32 cellular contexts compared by ENCODE assay signal in the genomic region with DNA sequence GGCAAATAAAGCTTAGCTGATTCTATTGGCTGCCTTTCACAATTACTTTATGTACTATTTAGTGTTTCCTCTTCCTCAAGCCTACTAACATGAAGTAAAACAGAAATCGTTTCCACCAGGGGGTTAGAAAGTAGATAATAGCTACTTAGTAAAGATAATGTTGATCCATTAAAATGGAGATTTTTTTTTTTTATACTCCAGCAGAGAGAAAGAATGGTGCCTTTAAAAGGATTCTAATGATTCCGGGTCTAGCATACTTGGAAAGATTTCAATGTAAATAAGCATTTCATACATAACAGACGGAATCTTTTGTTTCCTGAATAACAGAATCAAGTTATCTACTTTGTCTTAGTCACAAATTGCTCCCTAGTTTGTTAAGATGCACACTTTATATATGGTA. TPM values are rescaled to one million over a fixed set of nuclear protein-coding genes. Genes with fewer than 3 reads are reported as not detected.
DNase-seq lines count a peak whose midpoint lies in the region; ATAC-seq, FAIRE-seq and TF ChIP-seq lines count a peak whose summit lies in the region.
"Had no signal": no experiment of that assay in that cellular context is flagged by ENCODE, and none has a peak within 500 bp of the region (broad histone marks: within the 10 kb centered on the region; RNA-seq: fewer than 3 reads in every experiment).

No MANE protein-coding gene starts in this region.

- dilution Hi-C loops in endothelial cell of umbilical vein (cut with MboI; ENCODE audit: extremely low pct_ligation_motif_present, low sequenced_read_pairs) = no loop called here

- no peak overlapping the region for H3K9ac ChIP-seq in endothelial cell of umbilical vein (replicated peaks; ENCODE audit: extremely low read depth, insufficient read depth, low read length)

- H3K79me2 ChIP-seq in GM23338 (replicated peaks; ENCODE audit: insufficient read depth) (no peaks in the 10 kb centered on the region), endothelial cell of umbilical vein (ENCODE audit: control insufficient read depth, insufficient read depth, low read length) (no peaks in the 10 kb centered on the region)
- H3K79me2 ChIP-seq: hepatocyte had no signal

- no peaks in the 10 kb centered on the region for H3K9me3 Mint-ChIP-seq in GM23338
- no peaks in the 10 kb centered on the region for H3K9me3 Mint-ChIP-seq in memory B cell
- no peaks in the 10 kb centered on the region for H3K9me3 Mint-ChIP-seq in activated naive CD4-positive, alpha-beta T cell treated with anti-CD3 and anti-CD28 coated beads, Interleukin-2, amount 50 U/mL, for 72 hours
- H3K9me3 Mint-ChIP-seq: activated T-cell treated with anti-CD3 and anti-CD28 coated beads, Interleukin-2, amount 50 U/mL, for 4 hours; CD8-positive, alpha-beta T cell; immature natural killer cell; mesothelial cell of epicardium; naive B cell; stimulated activated effector memory CD8-positive, alpha-beta T cell treated with anti-CD3 and anti-CD28 coated beads, Interleukin-12 subunit alpha, Interleukin-12 subunit beta, amount 100 ng/mL, for 72 hours had no signal

- H3K36me3 Mint-ChIP-seq in GM23338 (ENCODE audit: low read depth) (peaks cover 5% of the 10 kb centered on the region; the same call in 1 of the 3 replicates), memory B cell (peaks cover 7% of the 10 kb centered on the region)
- H3K36me3 Mint-ChIP-seq in activated naive CD4-positive, alpha-beta T cell treated with anti-CD3 and anti-CD28 coated beads, Interleukin-2, amount 50 U/mL, for 72 hours = peaks cover 13 to 27% of the 10 kb centered on the region in 2 donors

- H3K4me2 ChIP-seq in GM23338 (no peak overlapping the region), endothelial cell of umbilical vein (ENCODE audit: insufficient read depth, low read length) (peak overlapping the region; percentile 36)
- H3K4me2 ChIP-seq: hepatocyte, PC-9 had no signal

- BruUV-seq in endothelial cell of umbilical vein (replicated peaks; lab: Mats Ljungman, UMichigan) = no TSS peak

- no peaks in the 10 kb centered on the region for H3K9me1 ChIP-seq in endothelial cell of umbilical vein (replicated peaks; ENCODE audit: control insufficient read depth, extremely low read depth, insufficient read depth, low read length)

- TF ChIP-seq POLR2A in endothelial cell of umbilical vein (IDR thresholded peaks at IDR 0.05; ENCODE audit: low read depth, low read length) = no peak

- H3K4me1 Mint-ChIP-seq in GM23338 (peaks cover 37% of the 10 kb centered on the region), memory B cell (no peaks in the 10 kb centered on the region)
- H3K4me1 Mint-ChIP-seq: immature natural killer cell; stimulated activated effector memory CD8-positive, alpha-beta T cell treated with anti-CD3 and anti-CD28 coated beads, Interleukin-12 subunit alpha, Interleukin-12 subunit beta, amount 100 ng/mL, for 72 hours had no signal

- no peaks in the 10 kb centered on the region for H3K9me2 ChIP-seq in GM23338 (ENCODE audit: insufficient read depth)

- H3K27ac Mint-ChIP-seq in GM23338 (peak overlapping the region; percentile 87), memory B cell (peak overlapping the region; percentile 47)
- no peak overlapping the region for H3K27ac Mint-ChIP-seq in activated naive CD4-positive, alpha-beta T cell treated with anti-CD3 and anti-CD28 coated beads, Interleukin-2, amount 50 U/mL, for 72 hours
- H3K27ac Mint-ChIP-seq: CD8-positive, alpha-beta T cell; immature natural killer cell; mesothelial cell of epicardium; naive B cell; stimulated activated effector memory CD8-positive, alpha-beta T cell treated with anti-CD3 and anti-CD28 coated beads, Interleukin-12 subunit alpha, Interleukin-12 subunit beta, amount 100 ng/mL, for 72 hours had no signal

- H2AFZ ChIP-seq in GM23338 = no peak overlapping the region
- H2AFZ ChIP-seq in endothelial cell of umbilical vein (ENCODE audit: low read depth, low read length) = no peak overlapping the region
- H2AFZ ChIP-seq: hepatocyte, PC-9 had no signal

- no peaks in the 10 kb centered on the region for H3F3A ChIP-seq in GM23338 (replicated peaks; ENCODE audit: low read depth)

- DNase-seq in GM23338 (ENCODE audit: low spot score) (peak; percentile 11), NCI-H146 treated with DMSO at 0.1 percent for 48 hours (lab: John Stamatoyannopoulos, UW; ENCODE audit: unreplicated experiment) (peak; percentile 12), endothelial cell of umbilical vein (ENCODE audit: low read depth, low spot score) (peak; percentile 34), memory B cell (ENCODE audit: low spot score in 2 of 2) (no peak)
- no peak for DNase-seq in activated naive CD4-positive, alpha-beta T cell treated with anti-CD3 and anti-CD28 coated beads, Interleukin-2, amount 50 U/mL, for 72 hours (ENCODE audit: low spot score in 2 of 2)
- DNase-seq: activated CD4-positive, alpha-beta T cell treated with anti-CD3 and anti-CD28 coated beads for 48 hours; activated naive CD4-positive, alpha-beta T cell; activated T-cell treated with anti-CD3 and anti-CD28 coated beads, Interleukin-2, amount 50 U/mL, for 4 hours; CD8-positive, alpha-beta T cell; DMS 273 treated with DMSO at 0.1 percent for 48 hours; effector CD8-positive, alpha-beta T cell; gastrocnemius medialis; immature natural killer cell; naive B cell; NCI-H1417; NCI-H2107; PC-9; psoas muscle; SHP77; sigmoid colon; stimulated activated CD4-positive, alpha-beta T cell treated with anti-CD3 and anti-CD28 coated beads, Interleukin-4, amount 100 ng/mL, for 24 hours; upper lobe of right lung had no signal

- H4K20me1 ChIP-seq in GM23338 (replicated peaks; ENCODE audit: insufficient read depth) (no peaks in the 10 kb centered on the region), endothelial cell of umbilical vein (replicated peaks; ENCODE audit: control insufficient read depth, extremely low read depth, insufficient read depth, low read length) (no peaks in the 10 kb centered on the region)

- CTCF ChIA-PET in endothelial cell of umbilical vein (lab: Charles Lee) = interaction anchor here (1.1 to 1.9 kb wide), 3 partner anchors 9 to 55 kb away, joined by 3 to 11 read pairs (median 4); no protein-coding TSS in a partner anchor

- no peaks in the 10 kb centered on the region for H3K9me3 ChIP-seq in endothelial cell of umbilical vein (replicated peaks; ENCODE audit: control insufficient read depth, insufficient read depth, low read length)
- H3K9me3 ChIP-seq: gastrocnemius medialis, neutrophil, psoas muscle, sigmoid colon, suprapubic skin, upper lobe of right lung had no signal

- H3K4me3 ChIP-seq in GM23338 (no peak overlapping the region), endothelial cell of umbilical vein (replicated peaks in 1 of 3; ENCODE audit: insufficient read depth in 1 of 3, low read depth in 1 of 3, low read length in 3 of 3) (no peak overlapping the region)
- H3K4me3 ChIP-seq: gastrocnemius medialis, hepatocyte, K562, PC-9, psoas muscle, sigmoid colon, suprapubic skin, upper lobe of right lung had no signal

- peak; percentile 66 for FAIRE-seq in endothelial cell of umbilical vein (lab: Jason Lieb, UNC)
- FAIRE-seq: GM12891, K562 had no signal

- intact Hi-C loops in endothelial cell of umbilical vein (cut with micrococcal nuclease) = loop anchor here (5.0 kb wide), 1 partner anchor 38 kb away; the partner anchor contains the start of gene GK

- H3K27me3 ChIP-seq in GM23338 (ENCODE audit: insufficient read depth) (no peaks in the 10 kb centered on the region), endothelial cell of umbilical vein (ENCODE audit: control insufficient read depth in 2 of 2, insufficient read depth in 2 of 2, low read length in 2 of 2) (no peaks in the 10 kb centered on the region)
- H3K27me3 ChIP-seq: gastrocnemius medialis, hepatocyte, neutrophil, sigmoid colon, suprapubic skin, upper lobe of right lung had no signal

- H3K36me3 ChIP-seq in GM23338 (ENCODE audit: insufficient read depth) (no peaks in the 10 kb centered on the region), endothelial cell of umbilical vein (ENCODE audit: control insufficient read depth in 2 of 2, extremely low read depth in 1 of 2, insufficient read depth in 2 of 2, low read length in 2 of 2) (no peaks in the 10 kb centered on the region)
- H3K36me3 ChIP-seq: gastrocnemius medialis, sigmoid colon, suprapubic skin, upper lobe of right lung had no signal

- no peaks in the 10 kb centered on the region for H3K27me3 Mint-ChIP-seq in GM23338 (ENCODE audit: insufficient read depth, low read depth, poor library complexity)
- no peaks in the 10 kb centered on the region for H3K27me3 Mint-ChIP-seq in memory B cell
- H3K27me3 Mint-ChIP-seq: naive B cell had no signal

- H3K4me1 ChIP-seq in GM23338 (ENCODE audit: insufficient read depth) = peaks cover 27% of the 10 kb centered on the region
- peaks cover 7% of the 10 kb centered on the region for H3K4me1 ChIP-seq in endothelial cell of umbilical vein (ENCODE audit: control insufficient read depth, extremely low read depth, insufficient read depth, low read length)
- H3K4me1 ChIP-seq: gastrocnemius medialis, psoas muscle, sigmoid colon, suprapubic skin, upper lobe of right lung had no signal

- H3K27ac ChIP-seq in GM23338 (ENCODE audit: low read depth) (0 out of 2 replicates have a peak overlapping the region, but pooled peaks have one; percentile 62), endothelial cell of umbilical vein (ENCODE audit: insufficient read depth, low read depth, low read length) (no peak overlapping the region)
- H3K27ac ChIP-seq: gastrocnemius medialis, hepatocyte, neutrophil, PC-9, psoas muscle, sigmoid colon, suprapubic skin, upper lobe of right lung, VCaP had no signal

- ATAC-seq in GM23338 (peak; percentile 47; the same call in 2 of the 3 replicates), memory B cell (ENCODE audit: low read depth) (no peak), GM21529 (IDR thresholded peaks at IDR 0.05; ENCODE audit: unreplicated experiment) (no peak), HG03469 (IDR thresholded peaks at IDR 0.05; ENCODE audit: unreplicated experiment) (no peak)
- no peak for ATAC-seq in activated naive CD4-positive, alpha-beta T cell treated with anti-CD3 and anti-CD28 coated beads, Interleukin-2, amount 50 U/mL, for 72 hours
- ATAC-seq: activated T-cell treated with anti-CD3 and anti-CD28 coated beads, Interleukin-2, amount 50 U/mL, for 4 hours; CD8-positive, alpha-beta T cell; gastrocnemius medialis; K562; psoas muscle; stimulated activated effector memory CD8-positive, alpha-beta T cell treated with anti-CD3 and anti-CD28 coated beads, Interleukin-12 subunit alpha, Interleukin-12 subunit beta, amount 100 ng/mL, for 72 hours; upper lobe of right lung had no signal

- POLR2A ChIA-PET in endothelial cell of umbilical vein (lab: Charles Lee) = no interaction called here

- TF ChIP-seq CTCF in GM23338 (conservative IDR thresholded peaks at IDR 0.05; ENCODE audit: low read depth in 2 of 2) = no peak
- no peak for TF ChIP-seq CTCF in endothelial cell of umbilical vein (IDR thresholded peaks at IDR 0.05; ENCODE audit: extremely low read depth in 1 of 2, insufficient read depth in 1 of 2, low read depth in 1 of 2, low read length in 2 of 2)

- H3K4me3 Mint-ChIP-seq in GM23338 (peak overlapping the region; percentile 33; the same call in 1 of the 3 replicates), memory B cell (no peak overlapping the region)
- H3K4me3 Mint-ChIP-seq: activated T-cell treated with anti-CD3 and anti-CD28 coated beads, Interleukin-2, amount 50 U/mL, for 4 hours; CD8-positive, alpha-beta T cell; immature natural killer cell; mesothelial cell of epicardium; naive B cell; stimulated activated effector memory CD8-positive, alpha-beta T cell treated with anti-CD3 and anti-CD28 coated beads, Interleukin-12 subunit alpha, Interleukin-12 subunit beta, amount 100 ng/mL, for 72 hours had no signal

RNA-seq across cellular contexts. Expression of gene GK, which starts 37.1 kb away (rescaled TPM):
- total RNA-seq in GM23338 (2014; rRNA removed; shearing (Covaris generic)) = 7.3 and 8.4 TPM in 2 replicates
- polyA plus RNA-seq in GM23338 (2016; fragmentation: Nextera tagmentation; extraction: Ambion mirVana) (10.6 and 10.8 TPM in 2 replicates), endothelial cell of umbilical vein (1.6 and 2.7 TPM in 2 replicates)
- total RNA-seq in endothelial cell of umbilical vein = 7.6 and 7.7 TPM in 2 replicates
- 2.7 and 3.0 TPM in 2 replicates for polyA plus RNA-seq in endothelial cell of umbilical vein (2011; cell fraction: cytosol; rRNA removed)
- polyA plus RNA-seq in endothelial cell of umbilical vein (2011; cell fraction: nucleus; rRNA removed) = 7.3 and 8.0 TPM in 2 replicates
- polyA plus RNA-seq in endothelial cell of umbilical vein (2012) = 4.3 and 5.4 TPM in 2 replicates
- 4.6 and 5.4 TPM in 2 replicates for polyA minus RNA-seq in endothelial cell of umbilical vein
- 8.7 TPM for polyA minus RNA-seq in endothelial cell of umbilical vein (2011; cell fraction: cytosol; rRNA and poly(A)+ RNA removed)
- polyA minus RNA-seq in endothelial cell of umbilical vein (2011; cell fraction: nucleus; rRNA and poly(A)+ RNA removed) = 3.8 and 5.8 TPM in 2 replicates
- 100 to 1,000 TPM in 1 of 2 donors, 10 to 100 TPM in 1; 53.1 to 147 TPM for total RNA-seq in activated naive CD4-positive, alpha-beta T cell treated with anti-CD3 and anti-CD28 coated beads, Interleukin-2, amount 50 U/mL, for 72 hours

Comparison
In these comparisons a context has a peak if more than half of its experiments do, and no peak if none do; other contexts are left out.
1. DNase-seq: peak in GM23338 (single experiment), NCI-H146 treated with DMSO at 0.1 percent for 48 hours (single experiment) and endothelial cell of umbilical vein (single experiment); none in memory B cell (0 of 2) and activated naive CD4-positive, alpha-beta T cell treated with anti-CD3 and anti-CD28 coated beads, Interleukin-2, amount 50 U/mL, for 72 hours (0 of 2).
2. H3K27ac Mint-ChIP-seq: peak in GM23338 (single experiment) and memory B cell (single experiment); none in activated naive CD4-positive, alpha-beta T cell treated with anti-CD3 and anti-CD28 coated beads, Interleukin-2, amount 50 U/mL, for 72 hours (0 of 2).